19 cellular contexts compared by ENCODE assay signal in genomic region chr21:25942145-25942544, GRCh38.
"Had no signal": no experiment of that assay in that cellular context is flagged by ENCODE, and none has a peak within 500 bp of the region (broad histone marks: within the 10 kb centered on the region; RNA-seq: fewer than 3 reads in every experiment).

No MANE protein-coding gene starts in this region.

- H3K27ac ChIP-seq: ascending aorta, brain microvascular endothelial cell, coronary artery, foreskin keratinocyte, prostate gland, skin epidermis, uterus had no signal

- H3K36me3 ChIP-seq: prostate gland, uterus had no signal

- H3K36me3 Mint-ChIP-seq: activated naive CD4-positive, alpha-beta T cell treated with anti-CD3 and anti-CD28 coated beads, Interleukin-2, amount 10 ng/mL, durations not matched to agents 7 days and 5 days; natural killer cell had no signal

- H3K27me3 Mint-ChIP-seq: activated B cell treated with CpG ODN at 0.5 μM for 24 hours; activated CD4-positive, alpha-beta memory T cell treated with anti-CD3 and anti-CD28 coated beads for 36 hours; activated naive CD4-positive, alpha-beta T cell treated with anti-CD3 and anti-CD28 coated beads, Interleukin-2, amount 10 ng/mL, durations not matched to agents 7 days and 5 days; stimulated activated naive CD8-positive, alpha-beta T cell treated with anti-CD3 and anti-CD28 coated beads, Interleukin-15, amount 100 ng/mL, for 72 hours had no signal

- H3K4me1 Mint-ChIP-seq: activated naive CD4-positive, alpha-beta T cell treated with anti-CD3 and anti-CD28 coated beads, Interleukin-2, amount 10 ng/mL, durations not matched to agents 7 days and 5 days; natural killer cell; stimulated activated naive CD8-positive, alpha-beta T cell treated with anti-CD3 and anti-CD28 coated beads, Interleukin-15, amount 100 ng/mL, for 72 hours had no signal

- DNase-seq: activated B cell treated with CpG ODN at 0.5 μM for 24 hours; activated CD4-positive, alpha-beta memory T cell treated with anti-CD3 and anti-CD28 coated beads for 36 hours; activated CD4-positive, alpha-beta T cell treated with anti-CD3 and anti-CD28 coated beads for 4 hours; activated effector memory CD4-positive, alpha-beta T cell treated with anti-CD3 and anti-CD28 coated beads, Interleukin-2, amount 50 U/mL, for 16 hours; activated naive CD4-positive, alpha-beta T cell treated with anti-CD3 and anti-CD28 coated beads, Interleukin-2, amount 10 ng/mL, durations not matched to agents 7 days and 5 days; activated T-cell treated with anti-CD3 and anti-CD28 coated beads for 4 hours; brain microvascular endothelial cell; foreskin keratinocyte; midbrain; natural killer cell; stimulated activated CD4-positive, alpha-beta T cell treated with anti-CD3 and anti-CD28 coated beads, Interleukin-1b, Interleukin-23, amount 100 ng/mL, for 48 hours; stimulated activated naive CD8-positive, alpha-beta T cell treated with anti-CD3 and anti-CD28 coated beads, Interleukin-15, amount 100 ng/mL, for 72 hours; T-helper 9 cell; trophoblast cell; uterus had no signal

- H3K27ac Mint-ChIP-seq: activated CD4-positive, alpha-beta memory T cell treated with anti-CD3 and anti-CD28 coated beads for 36 hours; activated naive CD4-positive, alpha-beta T cell treated with anti-CD3 and anti-CD28 coated beads, Interleukin-2, amount 10 ng/mL, durations not matched to agents 7 days and 5 days; natural killer cell; stimulated activated naive CD8-positive, alpha-beta T cell treated with anti-CD3 and anti-CD28 coated beads, Interleukin-15, amount 100 ng/mL, for 72 hours had no signal

- H3K9me3 ChIP-seq: ascending aorta, prostate gland, uterus had no signal

- H3K9me3 Mint-ChIP-seq: activated B cell treated with CpG ODN at 0.5 μM for 24 hours; activated CD4-positive, alpha-beta memory T cell treated with anti-CD3 and anti-CD28 coated beads for 36 hours; activated naive CD4-positive, alpha-beta T cell treated with anti-CD3 and anti-CD28 coated beads, Interleukin-2, amount 10 ng/mL, durations not matched to agents 7 days and 5 days; natural killer cell; stimulated activated naive CD8-positive, alpha-beta T cell treated with anti-CD3 and anti-CD28 coated beads, Interleukin-15, amount 100 ng/mL, for 72 hours had no signal

- ATAC-seq: foreskin keratinocyte; natural killer cell; stimulated activated naive CD8-positive, alpha-beta T cell treated with anti-CD3 and anti-CD28 coated beads, Interleukin-15, amount 100 ng/mL, for 72 hours had no signal

- H3K4me3 ChIP-seq: ascending aorta, coronary artery, prostate gland, skin epidermis, uterus had no signal

- H3K4me1 ChIP-seq: prostate gland had no signal

- H3K27me3 ChIP-seq: ascending aorta, brain microvascular endothelial cell, foreskin keratinocyte, uterus had no signal

- H3K4me3 Mint-ChIP-seq: activated B cell treated with CpG ODN at 0.5 μM for 24 hours; activated CD4-positive, alpha-beta memory T cell treated with anti-CD3 and anti-CD28 coated beads for 36 hours; activated naive CD4-positive, alpha-beta T cell treated with anti-CD3 and anti-CD28 coated beads, Interleukin-2, amount 10 ng/mL, durations not matched to agents 7 days and 5 days; natural killer cell; stimulated activated naive CD8-positive, alpha-beta T cell treated with anti-CD3 and anti-CD28 coated beads, Interleukin-15, amount 100 ng/mL, for 72 hours had no signal
